1 cellular context compared by ENCODE assay signal in the genomic region with DNA sequence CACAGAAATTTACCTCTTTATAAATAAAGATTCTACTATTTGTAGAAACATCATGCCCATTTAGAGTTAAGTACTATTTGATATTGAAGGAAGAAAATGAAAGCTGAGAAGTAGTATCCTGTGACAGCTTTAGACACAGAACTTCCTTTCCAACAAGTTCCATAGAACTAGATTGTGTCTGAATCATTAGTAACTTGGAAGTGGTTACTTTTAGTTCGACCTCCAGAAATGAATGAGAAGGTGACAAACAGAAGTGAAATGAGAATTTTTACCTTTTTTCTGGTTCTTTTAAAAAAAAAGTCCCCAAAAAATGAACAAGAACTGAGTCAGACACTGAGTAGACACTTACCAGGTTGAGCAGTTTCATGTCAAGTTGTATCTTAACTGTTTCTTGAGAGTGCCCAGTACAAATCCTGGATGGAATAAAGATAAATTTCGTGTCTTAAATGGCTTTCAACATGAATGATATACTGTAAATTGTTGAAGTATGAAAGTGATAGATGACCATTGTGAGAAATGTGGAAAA.
TF ChIP-seq lines count a peak whose summit lies in the region.

No MANE protein-coding gene starts in this region.

TF ChIP-seq in GM12878, 131 proteins besides CTCF, POLR2A, EP300 and RAD21 (continues in another document):
- TF ChIP-seq TARDBP (IDR thresholded peaks at IDR 0.05; ENCODE audit: borderline replicate concordance) (no peak), RUNX3 (IDR thresholded peaks at IDR 0.05; ENCODE audit: low read length) (peak; percentile 58), JUND (IDR thresholded peaks at IDR 0.05; ENCODE audit: low read depth, low read length) (no peak), FOXM1 (IDR thresholded peaks at IDR 0.05; ENCODE audit: low read depth, low read length) (peak; percentile 15; the same call in 1 of the 2 replicates), USF1 (IDR thresholded peaks at IDR 0.05; ENCODE audit: borderline replicate concordance, extremely low read length, insufficient read depth, low read depth, low read length) (no peak), GABPA (IDR thresholded peaks at IDR 0.05; ENCODE audit: low read depth) (0 out of 2 replicates have a peak, but pooled peaks have one; percentile 20), ZSCAN29 (IDR thresholded peaks at IDR 0.05) (no peak), ETV6 (conservative IDR thresholded peaks at IDR 0.05 in 1 of 2, IDR thresholded peaks at IDR 0.05 in 1 of 2; ENCODE audit: borderline replicate concordance in 1 of 2, low read depth in 1 of 2) (peak in 1 of 2 experiments; percentile 71; a peak in 1 of 4 replicates), MEF2A (IDR thresholded peaks at IDR 0.05; ENCODE audit: insufficient read depth, low read depth, low read length) (0 out of 2 replicates have a peak, but pooled peaks have one; percentile 20), ZNF207 (IDR thresholded peaks at IDR 0.05; ENCODE audit: borderline replicate concordance) (no peak), BCLAF1 (IDR thresholded peaks at IDR 0.05) (no peak), MTA2 (IDR thresholded peaks at IDR 0.05; ENCODE audit: low read depth) (no peak), IRF4 (IDR thresholded peaks at IDR 0.05; ENCODE audit: low read depth, low read length) (0 out of 2 replicates have a peak, but pooled peaks have one; percentile 7), NFXL1 (IDR thresholded peaks at IDR 0.05; ENCODE audit: borderline replicate concordance) (no peak), ZNF622 (IDR thresholded peaks at IDR 0.05) (no peak), ATF2 (IDR thresholded peaks at IDR 0.05; ENCODE audit: low read length) (peak; percentile 28; the same call in 1 of the 2 replicates), BRCA1 (IDR thresholded peaks at IDR 0.05; ENCODE audit: low read depth, low read length) (no peak), JUNB (IDR thresholded peaks at IDR 0.05) (peak; percentile 75), IRF5 (IDR thresholded peaks at IDR 0.05; ENCODE audit: borderline replicate concordance) (no peak), TAF1 (IDR thresholded peaks at IDR 0.05; ENCODE audit: borderline replicate concordance, low read depth, low read length) (no peak), TCF7 (IDR thresholded peaks at IDR 0.05; ENCODE audit: borderline replicate concordance) (peak; percentile 46; the same call in 1 of the 2 replicates), NBN (IDR thresholded peaks at IDR 0.05) (no peak), MYB (IDR thresholded peaks at IDR 0.05; ENCODE audit: borderline replicate concordance, low read depth, low read length) (no peak), POLR2AphosphoS5 (IDR thresholded peaks at IDR 0.05; ENCODE audit: low read length) (no peak), POLR2AphosphoS2 (IDR thresholded peaks at IDR 0.05; ENCODE audit: low read depth, low read length) (no peak), PAX8 (IDR thresholded peaks at IDR 0.05) (no peak), DPF2 (IDR thresholded peaks at IDR 0.05) (no peak), CHD2 (IDR thresholded peaks at IDR 0.05; ENCODE audit: borderline replicate concordance, low read depth, low read length) (no peak), E2F8 (IDR thresholded peaks at IDR 0.05; ENCODE audit: low read depth, partially characterized antibody) (no peak), MTA3 (IDR thresholded peaks at IDR 0.05; ENCODE audit: borderline replicate concordance, low read length) (0 out of 2 replicates have a peak, but pooled peaks have one; percentile 46), RBBP5 (conservative IDR thresholded peaks at IDR 0.05) (no peak), KAT2A (conservative IDR thresholded peaks at IDR 0.05; ENCODE audit: control insufficient read depth, low read depth, low read length) (no peak), ATF7 (IDR thresholded peaks at IDR 0.05; ENCODE audit: low read depth) (no peak; the same call in 1 of the 2 replicates), CEBPB (IDR thresholded peaks at IDR 0.05; ENCODE audit: borderline replicate concordance in 1 of 2, low read depth in 2 of 2, low read length in 2 of 2) (no peak), SREBF2 (IDR thresholded peaks at IDR 0.05; ENCODE audit: low read length) (no peak), SIN3A (IDR thresholded peaks at IDR 0.05; ENCODE audit: low read depth, low read length) (no peak), NFYA (IDR thresholded peaks at IDR 0.05; ENCODE audit: borderline replicate concordance, low read depth, low read length) (no peak)
- TF ChIP-seq, protein P1, sequence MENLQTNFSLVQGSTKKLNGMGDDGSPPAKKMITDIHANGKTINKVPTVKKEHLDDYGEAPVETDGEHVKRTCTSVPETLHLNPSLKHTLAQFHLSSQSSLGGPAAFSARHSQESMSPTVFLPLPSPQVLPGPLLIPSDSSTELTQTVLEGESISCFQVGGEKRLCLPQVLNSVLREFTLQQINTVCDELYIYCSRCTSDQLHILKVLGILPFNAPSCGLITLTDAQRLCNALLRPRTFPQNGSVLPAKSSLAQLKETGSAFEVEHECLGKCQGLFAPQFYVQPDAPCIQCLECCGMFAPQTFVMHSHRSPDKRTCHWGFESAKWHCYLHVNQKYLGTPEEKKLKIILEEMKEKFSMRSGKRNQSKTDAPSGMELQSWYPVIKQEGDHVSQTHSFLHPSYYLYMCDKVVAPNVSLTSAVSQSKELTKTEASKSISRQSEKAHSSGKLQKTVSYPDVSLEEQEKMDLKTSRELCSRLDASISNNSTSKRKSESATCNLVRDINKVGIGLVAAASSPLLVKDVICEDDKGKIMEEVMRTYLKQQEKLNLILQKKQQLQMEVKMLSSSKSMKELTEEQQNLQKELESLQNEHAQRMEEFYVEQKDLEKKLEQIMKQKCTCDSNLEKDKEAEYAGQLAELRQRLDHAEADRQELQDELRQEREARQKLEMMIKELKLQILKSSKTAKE (IDR thresholded peaks at IDR 0.05; ENCODE audit: low read depth, poor library complexity, severe bottlenecking) = no peak
- TF ChIP-seq, protein P2, sequence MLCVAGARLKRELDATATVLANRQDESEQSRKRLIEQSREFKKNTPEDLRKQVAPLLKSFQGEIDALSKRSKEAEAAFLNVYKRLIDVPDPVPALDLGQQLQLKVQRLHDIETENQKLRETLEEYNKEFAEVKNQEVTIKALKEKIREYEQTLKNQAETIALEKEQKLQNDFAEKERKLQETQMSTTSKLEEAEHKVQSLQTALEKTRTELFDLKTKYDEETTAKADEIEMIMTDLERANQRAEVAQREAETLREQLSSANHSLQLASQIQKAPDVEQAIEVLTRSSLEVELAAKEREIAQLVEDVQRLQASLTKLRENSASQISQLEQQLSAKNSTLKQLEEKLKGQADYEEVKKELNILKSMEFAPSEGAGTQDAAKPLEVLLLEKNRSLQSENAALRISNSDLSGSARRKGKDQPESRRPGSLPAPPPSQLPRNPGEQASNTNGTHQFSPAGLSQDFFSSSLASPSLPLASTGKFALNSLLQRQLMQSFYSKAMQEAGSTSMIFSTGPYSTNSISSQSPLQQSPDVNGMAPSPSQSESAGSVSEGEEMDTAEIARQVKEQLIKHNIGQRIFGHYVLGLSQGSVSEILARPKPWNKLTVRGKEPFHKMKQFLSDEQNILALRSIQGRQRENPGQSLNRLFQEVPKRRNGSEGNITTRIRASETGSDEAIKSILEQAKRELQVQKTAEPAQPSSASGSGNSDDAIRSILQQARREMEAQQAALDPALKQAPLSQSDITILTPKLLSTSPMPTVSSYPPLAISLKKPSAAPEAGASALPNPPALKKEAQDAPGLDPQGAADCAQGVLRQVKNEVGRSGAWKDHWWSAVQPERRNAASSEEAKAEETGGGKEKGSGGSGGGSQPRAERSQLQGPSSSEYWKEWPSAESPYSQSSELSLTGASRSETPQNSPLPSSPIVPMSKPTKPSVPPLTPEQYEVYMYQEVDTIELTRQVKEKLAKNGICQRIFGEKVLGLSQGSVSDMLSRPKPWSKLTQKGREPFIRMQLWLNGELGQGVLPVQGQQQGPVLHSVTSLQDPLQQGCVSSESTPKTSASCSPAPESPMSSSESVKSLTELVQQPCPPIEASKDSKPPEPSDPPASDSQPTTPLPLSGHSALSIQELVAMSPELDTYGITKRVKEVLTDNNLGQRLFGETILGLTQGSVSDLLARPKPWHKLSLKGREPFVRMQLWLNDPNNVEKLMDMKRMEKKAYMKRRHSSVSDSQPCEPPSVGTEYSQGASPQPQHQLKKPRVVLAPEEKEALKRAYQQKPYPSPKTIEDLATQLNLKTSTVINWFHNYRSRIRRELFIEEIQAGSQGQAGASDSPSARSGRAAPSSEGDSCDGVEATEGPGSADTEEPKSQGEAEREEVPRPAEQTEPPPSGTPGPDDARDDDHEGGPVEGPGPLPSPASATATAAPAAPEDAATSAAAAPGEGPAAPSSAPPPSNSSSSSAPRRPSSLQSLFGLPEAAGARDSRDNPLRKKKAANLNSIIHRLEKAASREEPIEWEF (IDR thresholded peaks at IDR 0.05; ENCODE audit: insufficient replicate concordance, low read depth, low read length) = no peak
- TF ChIP-seq, protein P3, sequence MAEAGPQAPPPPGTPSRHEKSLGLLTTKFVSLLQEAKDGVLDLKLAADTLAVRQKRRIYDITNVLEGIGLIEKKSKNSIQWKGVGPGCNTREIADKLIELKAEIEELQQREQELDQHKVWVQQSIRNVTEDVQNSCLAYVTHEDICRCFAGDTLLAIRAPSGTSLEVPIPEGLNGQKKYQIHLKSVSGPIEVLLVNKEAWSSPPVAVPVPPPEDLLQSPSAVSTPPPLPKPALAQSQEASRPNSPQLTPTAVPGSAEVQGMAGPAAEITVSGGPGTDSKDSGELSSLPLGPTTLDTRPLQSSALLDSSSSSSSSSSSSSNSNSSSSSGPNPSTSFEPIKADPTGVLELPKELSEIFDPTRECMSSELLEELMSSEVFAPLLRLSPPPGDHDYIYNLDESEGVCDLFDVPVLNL (IDR thresholded peaks at IDR 0.05; ENCODE audit: low read depth, low read length) = no peak
- TF ChIP-seq, protein P4, sequence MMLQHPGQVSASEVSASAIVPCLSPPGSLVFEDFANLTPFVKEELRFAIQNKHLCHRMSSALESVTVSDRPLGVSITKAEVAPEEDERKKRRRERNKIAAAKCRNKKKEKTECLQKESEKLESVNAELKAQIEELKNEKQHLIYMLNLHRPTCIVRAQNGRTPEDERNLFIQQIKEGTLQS (IDR thresholded peaks at IDR 0.05; ENCODE audit: borderline replicate concordance, extremely low read depth, low read depth, low read length) = no peak
